Comparison of ENCODE assay signal across 8 cellular contexts in the genomic region with DNA sequence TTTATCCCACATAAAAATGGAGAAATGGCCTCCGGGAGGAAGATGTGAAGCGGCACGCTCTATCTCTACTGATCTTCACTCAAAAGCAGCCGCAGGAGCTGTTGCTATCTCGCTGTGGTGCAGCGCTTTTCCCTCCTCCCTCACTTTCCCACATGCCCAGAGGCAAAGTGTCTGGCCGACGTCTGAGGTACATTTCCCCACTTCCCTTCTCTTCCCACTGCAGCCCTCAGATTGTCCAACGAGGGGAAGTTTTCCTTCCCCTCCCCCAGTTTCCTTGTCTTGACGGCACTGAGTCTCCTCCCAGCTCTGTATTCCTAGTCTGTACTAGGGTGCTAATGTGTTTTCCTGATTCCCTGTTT. TPM values are rescaled to one million over a fixed set of nuclear protein-coding genes. Genes with fewer than 3 reads are reported as not detected.
A peak's percentile ranks its signal among the peaks of the same experiment; 100 is the strongest.
DNase-seq lines count a peak whose midpoint lies in the region; ATAC-seq and TF ChIP-seq lines count a peak whose summit lies in the region.

No MANE protein-coding gene starts in this region.

- H3K36me3 ChIP-seq in H7 (replicated peaks; ENCODE audit: control insufficient read depth, insufficient read depth, low read length) (no peaks in the 10 kb centered on the region), WERI-Rb-1 (no peaks in the 10 kb centered on the region), heart right ventricle (no peaks in the 10 kb centered on the region), sigmoid colon (no peaks in the 10 kb centered on the region)

- no peak overlapping the region for H3K27ac ChIP-seq in WERI-Rb-1
- peak overlapping the region in 4 of 10 donors; percentile 21 to 59 (median 28) for H3K27ac ChIP-seq in heart right ventricle
- H3K27ac ChIP-seq in sigmoid colon = no peak overlapping the region

- H3K27me3 ChIP-seq in H7 (ENCODE audit: control insufficient read depth, insufficient read depth, low read length) (peaks cover 22% of the 10 kb centered on the region), WERI-Rb-1 (ENCODE audit: insufficient read depth, low read depth, severe bottlenecking) (peaks cover 12% of the 10 kb centered on the region), heart right ventricle (peaks cover 0 to 58% (median 26%) of the 10 kb centered on the region in 7 donors), sigmoid colon (peaks cover 7 to 49% (median 25%) of the 10 kb centered on the region in 3 donors)

- no peak for TF ChIP-seq POLR2A in sigmoid colon (IDR thresholded peaks at IDR 0.05)

- no peaks in the 10 kb centered on the region for H3K9me3 ChIP-seq in WERI-Rb-1 (ENCODE audit: severe bottlenecking)
- H3K9me3 ChIP-seq in heart right ventricle = no peaks in the 10 kb centered on the region
- no peaks in the 10 kb centered on the region for H3K9me3 ChIP-seq in sigmoid colon

- ATAC-seq in heart right ventricle = peak in 7 of 8 donors; percentile 26 to 88 (median 73)

- no peak for DNase-seq in H7
- DNase-seq in WERI-Rb-1 = no peak
- peak in 1 of 2 donors; percentile 22 for DNase-seq in heart right ventricle
- DNase-seq in sigmoid colon = no peak
- no peak for DNase-seq in globus pallidus (ENCODE audit: low spot score)
- DNase-seq in COLO668 (lab: John Stamatoyannopoulos, UW; ENCODE audit: unreplicated experiment) = no peak
- DNase-seq in stimulated activated CD4-positive, alpha-beta T cell treated with anti-CD3 and anti-CD28 coated beads, Interleukin-4, amount 100 ng/mL, for 4 hours = no peak
- DNase-seq in midbrain (lab: John Stamatoyannopoulos, UW) = no peak

- peaks cover 0 to 20% (median 11%) of the 10 kb centered on the region in 9 donors for H3K4me1 ChIP-seq in heart right ventricle
- peaks cover 0 to 20% (median 19%) of the 10 kb centered on the region in 4 donors for H3K4me1 ChIP-seq in sigmoid colon

- 1% methylated on average over 10 of the region's 10 CpGs for WGBS in heart right ventricle, 2 donors
- 2% methylated on average over 10 of the region's 10 CpGs for WGBS in sigmoid colon, 2 donors

- no peak for TF ChIP-seq CTCF in WERI-Rb-1 (IDR thresholded peaks at IDR 0.05; ENCODE audit: low read depth, low read length)
- no peak for TF ChIP-seq CTCF in heart right ventricle (IDR thresholded peaks at IDR 0.05)
- no peak for TF ChIP-seq CTCF in sigmoid colon (IDR thresholded peaks at IDR 0.05)

- peak overlapping the region; percentile 77 for H3K4me3 ChIP-seq in H7 (ENCODE audit: insufficient read depth, low read depth, low read length)
- peak overlapping the region; percentile 84 for H3K4me3 ChIP-seq in WERI-Rb-1 (ENCODE audit: low read depth, low read length)
- H3K4me3 ChIP-seq in heart right ventricle = peak overlapping the region; percentile 39 to 78 (median 63)
- H3K4me3 ChIP-seq in sigmoid colon = peak overlapping the region; percentile 33 to 58 (median 50)

- intact Hi-C loops in heart right ventricle (cut with DNase I) (loop anchor here in 4 of 10 donors (5.0 to 10.0 kb wide), 2 partner anchors 121 to 468 kb away; no protein-coding TSS in a partner anchor), sigmoid colon (cut with DNase I) (no loop called here)

- no peak for TF ChIP-seq EP300 in sigmoid colon (IDR thresholded peaks at IDR 0.05)

RNA-seq across cellular contexts. Expression of a gene that starts 0.7 kb away (rescaled TPM):
- total RNA-seq in H7 (2014; rRNA removed; shearing (Covaris generic)) = 2.1 and 2.5 TPM in 2 replicates
- total RNA-seq in heart right ventricle (1 to 10 TPM in 2 of 10 donors, under 1 TPM in 8; 0.07 to 1.2 (median 0.49) TPM), sigmoid colon (1 to 10 TPM in 1 of 4 donors, under 1 TPM in 3; 0.36 to 1.4 (median 0.62) TPM)
- polyA plus RNA-seq in heart right ventricle (under 1 TPM; 0.36 to 0.37 TPM), sigmoid colon (under 1 TPM in 1 of 3 donors, not detected in 2; 0.15 TPM)
